ENCODE assay signal across 12 cellular contexts in genomic region chr20:49711331-49711987, GRCh38. TPM values are rescaled to one million over a fixed set of nuclear protein-coding genes. Genes with fewer than 3 reads are reported as not detected.
DNase-seq lines count a peak whose midpoint lies in the region; ATAC-seq and TF ChIP-seq lines count a peak whose summit lies in the region.
"Had no signal": no experiment of that assay in that cellular context is flagged by ENCODE, and none has a peak within 500 bp of the region (broad histone marks: within the 10 kb centered on the region; RNA-seq: fewer than 3 reads in every experiment).

No MANE protein-coding gene starts in this region.

- no peak overlapping the region for H2BK15ac ChIP-seq in mesenchymal stem cell (ENCODE audit: low read depth, poor library complexity, severe bottlenecking)

- no peak overlapping the region for H2BK12ac ChIP-seq in mesenchymal stem cell (ENCODE audit: low read length in 2 of 2)

- H3K23ac ChIP-seq in mesenchymal stem cell (ENCODE audit: low read length in 2 of 2), result no peak overlapping the region

- peaks cover 3 to 71% (median 46%) of the 10 kb centered on the region in 12 donors for H3K4me1 ChIP-seq in heart left ventricle
- peaks cover 2% of the 10 kb centered on the region for H3K4me1 ChIP-seq in mesenchymal stem cell (ENCODE audit: control insufficient read depth, insufficient read depth, low read depth, low read length)
- no peaks in the 10 kb centered on the region for H3K4me1 ChIP-seq in urinary bladder (ENCODE audit: insufficient read depth)

- intact Hi-C loops in heart left ventricle (cut with DNase I) (loop anchor here in 8 of 10 donors (5.0 to 10.0 kb wide), 6 partner anchors 74 to 203 kb away; partner anchors contain the start of genes SLC9A8 (in 5 of the 8) and SPATA2 (in 1 of the 8)), left ventricle myocardium superior (cut with micrococcal nuclease) (loop anchor here (10.0 kb wide), 1 partner anchor 103 kb away; the partner anchor contains the start of gene SLC9A8)

- H3K4me3 ChIP-seq in heart left ventricle (peak overlapping the region in 8 of 12 donors; percentile 95 to 99 (median 98)), astrocyte of the spinal cord (ENCODE audit: low read depth, low read length) (peak overlapping the region; percentile 92), mesenchymal stem cell (ENCODE audit: insufficient read depth in 1 of 2, low read depth in 1 of 2, low read length in 2 of 2) (peak overlapping the region in 1 of 2 experiments; percentile 82), urinary bladder (ENCODE audit: low read depth, low read length) (peak overlapping the region; percentile 57)

- H3K27me3 ChIP-seq in heart left ventricle (no peaks in the 10 kb centered on the region), mesenchymal stem cell (ENCODE audit: control insufficient read depth in 1 of 2, insufficient read depth in 1 of 2, low read length in 2 of 2) (no peaks in the 10 kb centered on the region)

- H2AFZ ChIP-seq in mesenchymal stem cell (ENCODE audit: low read depth, low read length), result no peak overlapping the region

- ATAC-seq in heart left ventricle (no peak), left ventricle myocardium superior (no peak)

- H3K4ac ChIP-seq in mesenchymal stem cell (ENCODE audit: low read depth in 1 of 2, low read length in 2 of 2), result no peak overlapping the region

- TF ChIP-seq CTCF in heart left ventricle (IDR thresholded peaks at IDR 0.05) (no peak), astrocyte of the spinal cord (IDR thresholded peaks at IDR 0.05; ENCODE audit: low read depth, low read length) (no peak)

- H2BK120ac ChIP-seq in mesenchymal stem cell (ENCODE audit: low read depth, low read length), result no peak overlapping the region

- H3K9me3 ChIP-seq in heart left ventricle (no peaks in the 10 kb centered on the region), mesenchymal stem cell (ENCODE audit: control insufficient read depth, low read length) (no peaks in the 10 kb centered on the region)

- no peak overlapping the region for H3K14ac ChIP-seq in mesenchymal stem cell (ENCODE audit: low read length in 2 of 2)

- no peak overlapping the region for H2AK5ac ChIP-seq in mesenchymal stem cell (ENCODE audit: low read length, severe bottlenecking)

- in situ Hi-C loops in astrocyte of the spinal cord (cut with HindIII; ENCODE audit: low sequenced_read_pairs), result no loop called here

- no peak overlapping the region for H2BK5ac ChIP-seq in mesenchymal stem cell (ENCODE audit: low read depth, low read length, poor library complexity, severe bottlenecking)

- no peak for TF ChIP-seq POLR2A in heart left ventricle (IDR thresholded peaks at IDR 0.05)

- H3K27ac ChIP-seq in heart left ventricle, result peak overlapping the region in 6 of 12 donors; percentile 0 to 97 (median 92)
- H3K27ac ChIP-seq in mesenchymal stem cell (ENCODE audit: low read length, poor library complexity, severe bottlenecking), result no peak overlapping the region
- no peak overlapping the region for H3K27ac ChIP-seq in urinary bladder (ENCODE audit: low read depth)

- DNase-seq in heart left ventricle (no peak), left ventricle myocardium superior (no peak), astrocyte of the spinal cord (ENCODE audit: low read depth, low spot score) (no peak), mesenchymal stem cell (no peak), NCI-H128 (lab: John Stamatoyannopoulos, UW; ENCODE audit: unreplicated experiment) (no peak), SW480 (ENCODE audit: low spot score) (no peak), AG08396 (ENCODE audit: low spot score) (no peak)
- DNase-seq: activated gamma-delta T cell, DMS153, naive B cell, NCI-H524 treated with DMSO at 0.1 percent for 48 hours had no signal

- peak overlapping the region; percentile 71 for H3K4me2 ChIP-seq in mesenchymal stem cell (ENCODE audit: low read length, poor library complexity, severe bottlenecking)

- H3K36me3 ChIP-seq in heart left ventricle (no peaks in the 10 kb centered on the region), mesenchymal stem cell (ENCODE audit: control insufficient read depth in 1 of 2, insufficient read depth in 2 of 2, low read depth in 1 of 2, low read length in 2 of 2) (no peaks in the 10 kb centered on the region), urinary bladder (ENCODE audit: insufficient read depth) (no peaks in the 10 kb centered on the region)

- WGBS in heart left ventricle, 4 donors, result 51 to 72% (median 62%) methylated on average over 3 of the region's 3 CpGs
- 41% methylated on average over 3 of the region's 3 CpGs for WGBS in mesenchymal stem cell
- 38% methylated on average over 3 of the region's 3 CpGs for WGBS in urinary bladder

- no peak overlapping the region for H3K18ac ChIP-seq in mesenchymal stem cell (ENCODE audit: low read depth in 1 of 2, low read length in 2 of 2)

- no peak overlapping the region for H4K8ac ChIP-seq in mesenchymal stem cell (ENCODE audit: low read length)

- H4K91ac ChIP-seq in mesenchymal stem cell (ENCODE audit: low read length), result no peak overlapping the region

- peak overlapping the region; percentile 88 for H3K9ac ChIP-seq in mesenchymal stem cell (ENCODE audit: low read length)

- H3K79me1 ChIP-seq in mesenchymal stem cell (replicated peaks; ENCODE audit: low read length, poor library complexity, severe bottlenecking), result peaks cover 2% of the 10 kb centered on the region

RNA-seq across cellular contexts. Expression of gene B4GALT5, which starts 2.2 kb away (rescaled TPM):
- total RNA-seq in heart left ventricle, result 10 to 100 TPM; 17.0 to 60.4 (median 33.5) TPM
- polyA plus RNA-seq in heart left ventricle, result 10 to 100 TPM in 1 of 2 donors, 1 to 10 TPM in 1; 7.0 to 29.3 TPM
- total RNA-seq in left ventricle myocardium superior, result 37.2 TPM
- 31.5 TPM for polyA plus RNA-seq in mesenchymal stem cell (2013, experiment 1 of 2)
- 32.4 TPM for polyA plus RNA-seq in mesenchymal stem cell (2013, experiment 2 of 2)
- total RNA-seq in urinary bladder, result 19.5 TPM
- polyA plus RNA-seq in urinary bladder, result 46.4 TPM
